1 cellular context compared by ENCODE assay signal in genomic region chr10:119217937-119218579, GRCh38.
TF ChIP-seq lines count a peak whose summit lies in the region.

No MANE protein-coding gene starts in this region.

TF ChIP-seq in HEK293, 187 proteins besides CTCF, POLR2A, EP300 and RAD21 (continued from another document):
- TF ChIP-seq, protein P1, sequence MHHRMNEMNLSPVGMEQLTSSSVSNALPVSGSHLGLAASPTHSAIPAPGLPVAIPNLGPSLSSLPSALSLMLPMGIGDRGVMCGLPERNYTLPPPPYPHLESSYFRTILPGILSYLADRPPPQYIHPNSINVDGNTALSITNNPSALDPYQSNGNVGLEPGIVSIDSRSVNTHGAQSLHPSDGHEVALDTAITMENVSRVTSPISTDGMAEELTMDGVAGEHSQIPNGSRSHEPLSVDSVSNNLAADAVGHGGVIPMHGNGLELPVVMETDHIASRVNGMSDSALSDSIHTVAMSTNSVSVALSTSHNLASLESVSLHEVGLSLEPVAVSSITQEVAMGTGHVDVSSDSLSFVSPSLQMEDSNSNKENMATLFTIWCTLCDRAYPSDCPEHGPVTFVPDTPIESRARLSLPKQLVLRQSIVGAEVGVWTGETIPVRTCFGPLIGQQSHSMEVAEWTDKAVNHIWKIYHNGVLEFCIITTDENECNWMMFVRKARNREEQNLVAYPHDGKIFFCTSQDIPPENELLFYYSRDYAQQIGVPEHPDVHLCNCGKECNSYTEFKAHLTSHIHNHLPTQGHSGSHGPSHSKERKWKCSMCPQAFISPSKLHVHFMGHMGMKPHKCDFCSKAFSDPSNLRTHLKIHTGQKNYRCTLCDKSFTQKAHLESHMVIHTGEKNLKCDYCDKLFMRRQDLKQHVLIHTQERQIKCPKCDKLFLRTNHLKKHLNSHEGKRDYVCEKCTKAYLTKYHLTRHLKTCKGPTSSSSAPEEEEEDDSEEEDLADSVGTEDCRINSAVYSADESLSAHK (tag by site-specific recombination; IDR thresholded peaks at IDR 0.05), result no peak
- no peak for TF ChIP-seq ZNF148 (tag by site-specific recombination; IDR thresholded peaks at IDR 0.05; ENCODE audit: borderline replicate concordance)
- TF ChIP-seq ZNF558 (tag by site-specific recombination; IDR thresholded peaks at IDR 0.05), result peak; percentile 80
- no peak for TF ChIP-seq SCRT1 (tag by site-specific recombination; IDR thresholded peaks at IDR 0.05; ENCODE audit: borderline replicate concordance)
- no peak for TF ChIP-seq ZBTB6 (tag by site-specific recombination; IDR thresholded peaks at IDR 0.05)
- no peak for TF ChIP-seq ZNF701 (tag by site-specific recombination; IDR thresholded peaks at IDR 0.05)
- TF ChIP-seq ZNF792 (tag by site-specific recombination; IDR thresholded peaks at IDR 0.05), result no peak
- no peak for TF ChIP-seq BCL6B (tag by site-specific recombination; IDR thresholded peaks at IDR 0.05)
- TF ChIP-seq ZNF514 (tag by site-specific recombination; IDR thresholded peaks at IDR 0.05), result no peak
- no peak for TF ChIP-seq MEIS1 (CRISPR knock-in tag; IDR thresholded peaks at IDR 0.05; ENCODE audit: borderline replicate concordance)
- TF ChIP-seq, protein P2, sequence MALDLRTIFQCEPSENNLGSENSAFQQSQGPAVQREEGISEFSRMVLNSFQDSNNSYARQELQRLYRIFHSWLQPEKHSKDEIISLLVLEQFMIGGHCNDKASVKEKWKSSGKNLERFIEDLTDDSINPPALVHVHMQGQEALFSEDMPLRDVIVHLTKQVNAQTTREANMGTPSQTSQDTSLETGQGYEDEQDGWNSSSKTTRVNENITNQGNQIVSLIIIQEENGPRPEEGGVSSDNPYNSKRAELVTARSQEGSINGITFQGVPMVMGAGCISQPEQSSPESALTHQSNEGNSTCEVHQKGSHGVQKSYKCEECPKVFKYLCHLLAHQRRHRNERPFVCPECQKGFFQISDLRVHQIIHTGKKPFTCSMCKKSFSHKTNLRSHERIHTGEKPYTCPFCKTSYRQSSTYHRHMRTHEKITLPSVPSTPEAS (tag by site-specific recombination; IDR thresholded peaks at IDR 0.05), result peak; percentile 78
- TF ChIP-seq ZNF391 (tag by site-specific recombination; IDR thresholded peaks at IDR 0.05; ENCODE audit: borderline replicate concordance, low read depth), result no peak
- no peak for TF ChIP-seq ZSCAN23 (tag by site-specific recombination; IDR thresholded peaks at IDR 0.05)
- TF ChIP-seq, protein P3, sequence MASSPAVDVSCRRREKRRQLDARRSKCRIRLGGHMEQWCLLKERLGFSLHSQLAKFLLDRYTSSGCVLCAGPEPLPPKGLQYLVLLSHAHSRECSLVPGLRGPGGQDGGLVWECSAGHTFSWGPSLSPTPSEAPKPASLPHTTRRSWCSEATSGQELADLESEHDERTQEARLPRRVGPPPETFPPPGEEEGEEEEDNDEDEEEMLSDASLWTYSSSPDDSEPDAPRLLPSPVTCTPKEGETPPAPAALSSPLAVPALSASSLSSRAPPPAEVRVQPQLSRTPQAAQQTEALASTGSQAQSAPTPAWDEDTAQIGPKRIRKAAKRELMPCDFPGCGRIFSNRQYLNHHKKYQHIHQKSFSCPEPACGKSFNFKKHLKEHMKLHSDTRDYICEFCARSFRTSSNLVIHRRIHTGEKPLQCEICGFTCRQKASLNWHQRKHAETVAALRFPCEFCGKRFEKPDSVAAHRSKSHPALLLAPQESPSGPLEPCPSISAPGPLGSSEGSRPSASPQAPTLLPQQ (tag by site-specific recombination; IDR thresholded peaks at IDR 0.05), result no peak
- peak; percentile 35; the same call in 1 of the 2 replicates for TF ChIP-seq ZNF398 (tag by site-specific recombination; IDR thresholded peaks at IDR 0.05)
- peak; percentile 47; the same call in 1 of the 2 replicates for TF ChIP-seq PATZ1 (tag by site-specific recombination; IDR thresholded peaks at IDR 0.05)
- no peak for TF ChIP-seq OVOL3 (tag by site-specific recombination; IDR thresholded peaks at IDR 0.05)
- TF ChIP-seq KLF8 (tag by site-specific recombination; IDR thresholded peaks at IDR 0.05), result no peak
- TF ChIP-seq ZNF341 (tag by site-specific recombination; IDR thresholded peaks at IDR 0.05; ENCODE audit: low read depth), result 0 out of 2 replicates have a peak, but pooled peaks have one; percentile 50
- no peak for TF ChIP-seq ZNF280D (tag by site-specific recombination; IDR thresholded peaks at IDR 0.05)
- TF ChIP-seq, protein P4, sequence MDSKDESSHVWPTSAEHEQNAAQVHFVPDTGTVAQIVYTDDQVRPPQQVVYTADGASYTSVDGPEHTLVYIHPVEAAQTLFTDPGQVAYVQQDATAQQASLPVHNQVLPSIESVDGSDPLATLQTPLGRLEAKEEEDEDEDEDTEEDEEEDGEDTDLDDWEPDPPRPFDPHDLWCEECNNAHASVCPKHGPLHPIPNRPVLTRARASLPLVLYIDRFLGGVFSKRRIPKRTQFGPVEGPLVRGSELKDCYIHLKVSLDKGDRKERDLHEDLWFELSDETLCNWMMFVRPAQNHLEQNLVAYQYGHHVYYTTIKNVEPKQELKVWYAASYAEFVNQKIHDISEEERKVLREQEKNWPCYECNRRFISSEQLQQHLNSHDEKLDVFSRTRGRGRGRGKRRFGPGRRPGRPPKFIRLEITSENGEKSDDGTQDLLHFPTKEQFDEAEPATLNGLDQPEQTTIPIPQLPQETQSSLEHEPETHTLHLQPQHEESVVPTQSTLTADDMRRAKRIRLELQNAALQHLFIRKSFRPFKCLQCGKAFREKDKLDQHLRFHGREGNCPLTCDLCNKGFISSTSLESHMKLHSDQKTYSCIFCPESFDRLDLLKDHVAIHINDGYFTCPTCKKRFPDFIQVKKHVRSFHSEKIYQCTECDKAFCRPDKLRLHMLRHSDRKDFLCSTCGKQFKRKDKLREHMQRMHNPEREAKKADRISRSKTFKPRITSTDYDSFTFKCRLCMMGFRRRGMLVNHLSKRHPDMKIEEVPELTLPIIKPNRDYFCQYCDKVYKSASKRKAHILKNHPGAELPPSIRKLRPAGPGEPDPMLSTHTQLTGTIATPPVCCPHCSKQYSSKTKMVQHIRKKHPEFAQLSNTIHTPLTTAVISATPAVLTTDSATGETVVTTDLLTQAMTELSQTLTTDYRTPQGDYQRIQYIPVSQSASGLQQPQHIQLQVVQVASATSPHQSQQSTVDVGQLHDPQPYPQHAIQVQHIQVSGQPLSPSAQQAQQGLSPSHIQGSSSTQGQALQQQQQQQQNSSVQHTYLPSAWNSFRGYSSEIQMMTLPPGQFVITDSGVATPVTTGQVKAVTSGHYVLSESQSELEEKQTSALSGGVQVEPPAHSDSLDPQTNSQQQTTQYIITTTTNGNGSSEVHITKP (tag by site-specific recombination; IDR thresholded peaks at IDR 0.05), result 0 out of 2 replicates have a peak, but pooled peaks have one; percentile 49
- peak; percentile 23; the same call in 1 of the 2 replicates for TF ChIP-seq GLIS1 (tag by site-specific recombination; IDR thresholded peaks at IDR 0.05)
- no peak for TF ChIP-seq ZNF76 (tag by site-specific recombination; IDR thresholded peaks at IDR 0.05; ENCODE audit: borderline replicate concordance, low read depth)
- no peak for TF ChIP-seq ZNF114 (tag by site-specific recombination; IDR thresholded peaks at IDR 0.05)
- TF ChIP-seq ZNF248 (tag by site-specific recombination; IDR thresholded peaks at IDR 0.05), result no peak
- TF ChIP-seq ZNF610 (tag by site-specific recombination; IDR thresholded peaks at IDR 0.05; ENCODE audit: borderline replicate concordance), result no peak
- TF ChIP-seq ZNF10 (tag by site-specific recombination; IDR thresholded peaks at IDR 0.05), result peak; percentile 17; the same call in 1 of the 2 replicates
- TF ChIP-seq ZNF350 (tag by site-specific recombination; IDR thresholded peaks at IDR 0.05), result no peak
- TF ChIP-seq TRIM28 (IDR thresholded peaks at IDR 0.05; ENCODE audit: borderline replicate concordance, low read length), result 0 out of 2 replicates have a peak, but pooled peaks have one; percentile 26
